Comparison of ENCODE assay signal across 9 cellular contexts in the genomic region with DNA sequence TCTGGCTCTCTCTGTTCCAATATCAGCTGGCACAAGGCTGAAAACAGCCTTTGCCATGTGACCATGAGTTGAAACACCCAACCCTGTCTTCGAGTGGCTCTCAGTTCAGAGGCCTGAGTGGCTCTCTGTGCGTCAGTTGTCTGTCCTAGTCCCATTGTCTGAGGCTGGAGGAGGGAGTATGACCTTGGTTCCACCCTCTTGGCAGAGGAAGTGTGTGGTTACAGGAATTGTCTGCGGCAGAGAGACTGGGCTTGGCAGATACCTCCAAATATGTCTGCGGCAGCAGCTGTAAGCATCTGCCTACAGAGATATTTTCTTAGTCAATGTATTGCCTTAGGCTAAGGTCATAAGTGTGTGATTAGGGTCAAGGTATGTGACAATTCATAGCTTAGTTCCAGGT. TPM values are rescaled to one million over a fixed set of nuclear protein-coding genes. Genes with fewer than 3 reads are reported as not detected.
DNase-seq lines count a peak whose midpoint lies in the region; ATAC-seq, FAIRE-seq and TF ChIP-seq lines count a peak whose summit lies in the region.
"Had no signal": no experiment of that assay in that cellular context is flagged by ENCODE, and none has a peak within 500 bp of the region (broad histone marks: within the 10 kb centered on the region; RNA-seq: fewer than 3 reads in every experiment).

No MANE protein-coding gene starts in this region.

- peaks cover 22% of the 10 kb centered on the region for H3K27me3 ChIP-seq in gastroesophageal sphincter

- TF ChIP-seq CTCF in gastroesophageal sphincter (IDR thresholded peaks at IDR 0.05) (no peak), kidney (IDR thresholded peaks at IDR 0.05; ENCODE audit: borderline replicate concordance, extremely low read depth, insufficient read depth) (no peak)

- H3K4me3 ChIP-seq in gastroesophageal sphincter (no peak overlapping the region), skeletal muscle cell (ENCODE audit: low read depth, low read length) (no peak overlapping the region), kidney (ENCODE audit: low read length in 2 of 2) (no peak overlapping the region)

- H3K36me3 ChIP-seq in gastroesophageal sphincter: no peaks in the 10 kb centered on the region
- H3K36me3 ChIP-seq in kidney (ENCODE audit: control insufficient read depth in 1 of 2, insufficient read depth in 2 of 2, low read length in 2 of 2): no peaks in the 10 kb centered on the region

- H3K9ac ChIP-seq in kidney (ENCODE audit: low read length in 2 of 2): no peak overlapping the region

- H3K9me3 ChIP-seq in gastroesophageal sphincter (no peaks in the 10 kb centered on the region), kidney (ENCODE audit: control insufficient read depth in 1 of 2, low read length in 2 of 2) (no peaks in the 10 kb centered on the region)

- DNase-seq in HTR-8/SVneo (ENCODE audit: insufficient read length, low spot score) (no peak), SK-MEL-5 (ENCODE audit: low read depth, low spot score) (peak; percentile 1), skeletal muscle cell (ENCODE audit: low read depth) (peak; percentile 36), epidermal melanocyte (ENCODE audit: insufficient read length, low spot score) (no peak), kidney (no peak), NCI-H2081 (lab: John Stamatoyannopoulos, UW) (no peak)

- ATAC-seq in gastroesophageal sphincter (peak; percentile 67), HG03097 (IDR thresholded peaks at IDR 0.05; ENCODE audit: low FRiP score, unreplicated experiment) (no peak)
- ATAC-seq: SK-N-SH treated with all-trans-retinoic acid at 6 μM for 48 hours had no signal

- H3K27ac ChIP-seq in gastroesophageal sphincter: no peak overlapping the region
- no peak overlapping the region for H3K27ac ChIP-seq in kidney (ENCODE audit: low read depth in 2 of 2, low read length in 2 of 2)

- in situ Hi-C loops in SK-MEL-5 (cut with HindIII; ENCODE audit: low pct_unique_long_range_greater_than_20kb, low sequenced_read_pairs): no loop called here

- TF ChIP-seq POLR2A in gastroesophageal sphincter (IDR thresholded peaks at IDR 0.05): no peak

- H3K4me1 ChIP-seq in gastroesophageal sphincter (peaks cover 0 to 7% (median 0%) of the 10 kb centered on the region in 3 donors), kidney (ENCODE audit: control insufficient read depth in 1 of 2, insufficient read depth in 1 of 2, low read depth in 1 of 2, low read length in 2 of 2) (peaks cover 0 to 6% of the 10 kb centered on the region in 2 donors)

- no peak for TF ChIP-seq EP300 in gastroesophageal sphincter (IDR thresholded peaks at IDR 0.05)

- intact Hi-C loops in kidney (cut with DNase I): no loop called here

- FAIRE-seq in HTR-8/SVneo (lab: Jason Lieb, UNC) (peak; percentile 83), kidney (lab: Jason Lieb, UNC) (no peak)

- WGBS in gastroesophageal sphincter (ENCODE audit: low coverage in 1 of 2), 2 donors: 60% methylated on average over 4 of the region's 4 CpGs; no CpG with 5 or more reads in 1 of the 2 donors

RNA-seq across cellular contexts. Expression of a gene that starts 32.6 kb away (rescaled TPM):
- total RNA-seq in SK-MEL-5 (2014; rRNA removed; shearing (Covaris generic)): not detected in 2 replicates
- not detected in 2 replicates for polyA plus RNA-seq in SK-MEL-5 (2015; cell fraction: cytosol; rRNA removed)
- not detected in 2 replicates for polyA plus RNA-seq in SK-MEL-5 (2015; cell fraction: nucleus; rRNA removed)
- 10 to 100 TPM in 1 of 4 donors, 1 to 10 TPM in 3; 1.1 to 10.6 (median 6.1) TPM for total RNA-seq in gastroesophageal sphincter
- not detected for total RNA-seq in kidney
- polyA plus RNA-seq in kidney (ENCODE audit: insufficient read depth, low read depth, low replicate concordance): not detected

Comparison
In these comparisons a context has a peak if more than half of its experiments do, and no peak if none do; other contexts are left out.
1. DNase-seq: peak in SK-MEL-5 (single experiment) and skeletal muscle cell (single experiment); none in HTR-8/SVneo (single experiment), epidermal melanocyte (single experiment), kidney (single experiment) and NCI-H2081 (0 of 2).